1 cellular context compared by ENCODE assay signal in genomic region chr11:117947751-117948150, GRCh38.
TF ChIP-seq lines count a peak whose summit lies in the region.

No MANE protein-coding gene starts in this region.

TF ChIP-seq in K562, 482 proteins besides CTCF, POLR2A, EP300 and RAD21:
- TF ChIP-seq ZNF316 (IDR thresholded peaks at IDR 0.05), result peak; percentile 25; the same call in 1 of the 2 replicates
